ENCODE assay signal across 10 cellular contexts in the genomic region with DNA sequence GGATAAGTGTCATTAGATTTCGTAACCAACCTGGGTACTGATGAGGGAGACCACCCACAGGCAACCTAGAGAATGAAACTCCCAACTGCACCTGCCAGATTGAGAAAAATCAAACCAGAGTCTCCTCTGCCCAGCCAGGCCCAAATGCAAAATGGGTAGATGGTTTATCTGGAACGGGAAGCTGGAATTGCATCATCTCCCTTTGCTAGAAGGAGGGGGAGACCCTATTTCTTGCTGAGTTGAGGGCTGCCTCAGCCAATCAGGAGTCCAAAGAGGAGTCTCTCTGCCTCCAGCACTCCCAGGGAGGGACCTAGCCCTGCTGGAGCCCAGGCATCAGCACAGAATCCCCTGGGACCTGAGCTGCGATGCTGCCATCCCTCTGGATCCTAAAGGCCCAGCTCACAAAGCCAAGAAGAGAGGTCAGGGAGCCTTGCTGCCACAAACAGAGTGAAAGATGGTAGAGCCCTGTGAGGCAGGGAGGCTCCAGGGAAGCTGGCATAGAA. TPM values are rescaled to one million over a fixed set of nuclear protein-coding genes. Genes with fewer than 3 reads are reported as not detected.
DNase-seq lines count a peak whose midpoint lies in the region; ATAC-seq and TF ChIP-seq lines count a peak whose summit lies in the region.
"Had no signal": no experiment of that assay in that cellular context is flagged by ENCODE, and none has a peak within 500 bp of the region (broad histone marks: within the 10 kb centered on the region; RNA-seq: fewer than 3 reads in every experiment).

No MANE protein-coding gene starts in this region.

- no peak overlapping the region for H3K4me3 Mint-ChIP-seq in CD14-positive monocyte
- H3K4me3 Mint-ChIP-seq in glutamatergic neuron (ENCODE audit: unreplicated experiment), result peak overlapping the region; percentile 52

- H3K4me2 ChIP-seq in GM23248 (ENCODE audit: unreplicated experiment), result no peak overlapping the region

- no peaks in the 10 kb centered on the region for H3K9me2 ChIP-seq in GM23248 (ENCODE audit: insufficient read depth)

- intact Hi-C loops in CD14-positive monocyte (cut with micrococcal nuclease), result loop anchor here (5.0 kb wide), 1 partner anchor 35 kb away; no protein-coding TSS in a partner anchor

- DNase-seq in CD14-positive monocyte (ENCODE audit: low spot score), result no peak
- DNase-seq in GM23248, result peak; percentile 40
- DNase-seq in RWPE2 (ENCODE audit: low spot score), result peak; percentile 12
- DNase-seq in glutamatergic neuron, result no peak
- no peak for DNase-seq in cerebellar nuclear complex (lab: John Stamatoyannopoulos, UW)
- DNase-seq in glomerular visceral epithelial cell (ENCODE audit: extremely low spot score), result no peak
- DNase-seq: stimulated activated CD4-positive, alpha-beta T cell treated with anti-CD3 and anti-CD28 coated beads, Interleukin-2, amount 100 ng/mL, for 48 hours had no signal

- H3K9me3 Mint-ChIP-seq in CD14-positive monocyte (no peaks in the 10 kb centered on the region), glutamatergic neuron (ENCODE audit: unreplicated experiment) (no peaks in the 10 kb centered on the region)

- H3K27ac Mint-ChIP-seq in CD14-positive monocyte, result peak overlapping the region in 5 of 7 donors; percentile 15 to 76 (median 66)
- H3K27ac Mint-ChIP-seq in glutamatergic neuron (ENCODE audit: unreplicated experiment), result peak overlapping the region; percentile 69

- H2AFZ ChIP-seq in GM23248, result no peak overlapping the region

- no peak overlapping the region for H3K4me3 ChIP-seq in GM23248
- no peak overlapping the region for H3K4me3 ChIP-seq in RWPE2 (ENCODE audit: severe bottlenecking)

- H3K4me1 ChIP-seq in GM23248 (ENCODE audit: insufficient read depth) (peaks cover 15% of the 10 kb centered on the region), RWPE2 (ENCODE audit: insufficient read depth, poor library complexity, severe bottlenecking) (peaks cover 10% of the 10 kb centered on the region)

- H4K20me1 ChIP-seq in GM23248 (ENCODE audit: insufficient read depth), result no peaks in the 10 kb centered on the region

- H3K27ac ChIP-seq in GM23248 (no peak overlapping the region), RWPE2 (ENCODE audit: poor library complexity, severe bottlenecking) (peak overlapping the region; percentile 0)

- H3K36me3 Mint-ChIP-seq in CD14-positive monocyte (peaks cover 61 to 78% of the 10 kb centered on the region in 2 donors), glutamatergic neuron (ENCODE audit: unreplicated experiment) (no peaks in the 10 kb centered on the region)

- no peak overlapping the region for H3K9ac ChIP-seq in GM23248

- no peak for TF ChIP-seq CTCF in CD14-positive monocyte (IDR thresholded peaks at IDR 0.05)
- TF ChIP-seq CTCF in RWPE2 (IDR thresholded peaks at IDR 0.05; ENCODE audit: poor library complexity, severe bottlenecking), result no peak
- TF ChIP-seq CTCF in glutamatergic neuron (IDR thresholded peaks at IDR 0.05; ENCODE audit: partially characterized antibody, unreplicated experiment), result no peak

- no peaks in the 10 kb centered on the region for H3K9me3 ChIP-seq in GM23248 (ENCODE audit: low read depth)
- H3K9me3 ChIP-seq in RWPE2 (ENCODE audit: severe bottlenecking), result no peaks in the 10 kb centered on the region
- H3K9me3 ChIP-seq: Peyer's patch had no signal

- H3K27me3 ChIP-seq in GM23248 (replicated peaks; ENCODE audit: insufficient read depth) (no peaks in the 10 kb centered on the region), RWPE2 (ENCODE audit: insufficient read depth, poor library complexity, severe bottlenecking) (no peaks in the 10 kb centered on the region)
- H3K27me3 ChIP-seq: Peyer's patch had no signal

- peaks cover 8% of the 10 kb centered on the region for H3K79me2 ChIP-seq in GM23248 (ENCODE audit: insufficient read depth)

- ATAC-seq in RWPE2 (ENCODE audit: low read depth), result no peak
- ATAC-seq in GM21786 (IDR thresholded peaks at IDR 0.05; ENCODE audit: unreplicated experiment), result no peak
- no peak for ATAC-seq in HG03342 (IDR thresholded peaks at IDR 0.05; ENCODE audit: unreplicated experiment)

- H3K4me1 Mint-ChIP-seq in CD14-positive monocyte (peaks cover 27% of the 10 kb centered on the region), glutamatergic neuron (ENCODE audit: low read depth, unreplicated experiment) (peaks cover 25% of the 10 kb centered on the region)

- peaks cover 33% of the 10 kb centered on the region for H3F3A ChIP-seq in GM23248 (ENCODE audit: insufficient read depth)

- H3K27me3 Mint-ChIP-seq in CD14-positive monocyte (ENCODE audit: low read depth in 3 of 3), result peaks cover 0 to 1% (median 0%) of the 10 kb centered on the region in 3 donors
- peaks cover 6% of the 10 kb centered on the region for H3K27me3 Mint-ChIP-seq in glutamatergic neuron (ENCODE audit: unreplicated experiment)

- H3K36me3 ChIP-seq in GM23248 (ENCODE audit: low read depth) (peaks cover 25% of the 10 kb centered on the region), RWPE2 (ENCODE audit: low read depth) (peaks cover 77% of the 10 kb centered on the region)

- in situ Hi-C loops in GM23248 (cut with MboI), result no loop called here

- 63 to 76% methylated on average over 3 of the region's 3 CpGs for WGBS in GM23248 (ENCODE audit: low coverage in 1 of 2, low lambda C conversion rate in 2 of 2, missing lambda C conversion rate in 2 of 2), 2 experiments

RNA-seq across cellular contexts. Expression of gene RMDN3, which starts 8.1 kb away (rescaled TPM):
- 10 to 100 TPM in 1 of 2 donors, 1 to 10 TPM in 1; 9.8 to 13.2 TPM for polyA plus RNA-seq in CD14-positive monocyte
- total RNA-seq in GM23248 (2014; rRNA removed; shearing (Covaris generic)), result 25.9 and 30.0 TPM in 2 replicates
- polyA plus RNA-seq in GM23248 (2016; fragmentation: Nextera tagmentation; extraction: Ambion mirVana), result 41.4 TPM in 2 replicates
- 37.1 TPM for total RNA-seq in glutamatergic neuron (ENCODE audit: unreplicated experiment)

RNA-seq across cellular contexts. Expression of gene GCHFR, which starts 16.9 kb away (rescaled TPM):
- polyA plus RNA-seq in CD14-positive monocyte (10 to 100 TPM; 45.9 to 46.7 TPM), GM23248 (2016; fragmentation: Nextera tagmentation; extraction: Ambion mirVana) (1.8 and 2.3 TPM in 2 replicates)
- 0.54 and 8.9 TPM in 2 replicates for total RNA-seq in GM23248 (2014; rRNA removed; shearing (Covaris generic))
- 5.0 TPM for total RNA-seq in glutamatergic neuron (ENCODE audit: unreplicated experiment)

RNA-seq across cellular contexts. Expression of gene C15orf62, which starts 22.8 kb away (rescaled TPM):
- polyA plus RNA-seq in CD14-positive monocyte (under 1 TPM in 1 of 2 donors, not detected in 1; 0.23 TPM), GM23248 (2016; fragmentation: Nextera tagmentation; extraction: Ambion mirVana) (0.11 and 0.28 TPM in 2 replicates)
- not detected in 2 replicates for total RNA-seq in GM23248 (2014; rRNA removed; shearing (Covaris generic))
- 0.17 TPM for total RNA-seq in glutamatergic neuron (ENCODE audit: unreplicated experiment)

RNA-seq across cellular contexts. Expression of gene RAD51, which starts 52.0 kb away (rescaled TPM):
- polyA plus RNA-seq in CD14-positive monocyte (under 1 TPM in 1 of 2 donors, not detected in 1; 0.61 TPM), GM23248 (2016; fragmentation: Nextera tagmentation; extraction: Ambion mirVana) (12.1 and 14.6 TPM in 2 replicates)
- total RNA-seq in GM23248 (2014; rRNA removed; shearing (Covaris generic)), result 5.1 and 7.1 TPM in 2 replicates
- total RNA-seq in glutamatergic neuron (ENCODE audit: unreplicated experiment), result 5.0 TPM

RNA-seq across cellular contexts. Expression of gene ZFYVE19, which starts 59.9 kb away (rescaled TPM):
- polyA plus RNA-seq in CD14-positive monocyte, result 10 to 100 TPM in 1 of 2 donors, 1 to 10 TPM in 1; 8.2 to 10.3 TPM
- 24.2 and 33.5 TPM in 2 replicates for total RNA-seq in GM23248 (2014; rRNA removed; shearing (Covaris generic))
- polyA plus RNA-seq in GM23248 (2016; fragmentation: Nextera tagmentation; extraction: Ambion mirVana), result 11.7 and 15.0 TPM in 2 replicates
- 11.8 TPM for total RNA-seq in glutamatergic neuron (ENCODE audit: unreplicated experiment)

Comparison
In these comparisons a context has a peak if more than half of its experiments do, and no peak if none do; other contexts are left out.
1. DNase-seq: peak in GM23248 (single experiment) and RWPE2 (single experiment); none in CD14-positive monocyte (single experiment), glutamatergic neuron (single experiment), cerebellar nuclear complex (0 of 2) and glomerular visceral epithelial cell (single experiment).